Comparison of ENCODE assay signal across 1 cellular context in genomic region chr19:45670670-45671453, GRCh38.
TF ChIP-seq lines count a peak whose summit lies in the region.

No MANE protein-coding gene starts in this region.

TF ChIP-seq in K562, 482 proteins besides CTCF, POLR2A, EP300 and RAD21 (continued from another document):
- no peak for TF ChIP-seq HMBOX1 (IDR thresholded peaks at IDR 0.05)
- TF ChIP-seq CC2D1A (IDR thresholded peaks at IDR 0.05): no peak
- 0 out of 2 replicates have a peak, but pooled peaks have one; percentile 24 for TF ChIP-seq ZBTB2 (IDR thresholded peaks at IDR 0.05)
- TF ChIP-seq THAP12 (CRISPR knock-in tag; IDR thresholded peaks at IDR 0.05): 0 out of 2 replicates have a peak, but pooled peaks have one; percentile 26
- TF ChIP-seq YY1 (IDR thresholded peaks at IDR 0.05; ENCODE audit: borderline replicate concordance in 1 of 3, control insufficient read depth in 1 of 3, extremely low read depth in 1 of 3, insufficient read depth in 3 of 3, insufficient read length in 1 of 3, insufficient replicate concordance in 2 of 3, low read depth in 1 of 3, low read length in 2 of 3): no peak
- no peak for TF ChIP-seq ZNF239 (CRISPR knock-in tag; IDR thresholded peaks at IDR 0.05)
- TF ChIP-seq ZZZ3 (IDR thresholded peaks at IDR 0.05): no peak
- peak; percentile 53 for TF ChIP-seq ZFX (CRISPR knock-in tag; IDR thresholded peaks at IDR 0.05)
- TF ChIP-seq ZNF445 (CRISPR knock-in tag; IDR thresholded peaks at IDR 0.05; ENCODE audit: low read depth): no peak
- TF ChIP-seq ATF2 (CRISPR knock-in tag; IDR thresholded peaks at IDR 0.05): no peak
- TF ChIP-seq ZNF76 (CRISPR knock-in tag; IDR thresholded peaks at IDR 0.05; ENCODE audit: borderline replicate concordance): no peak
- 0 out of 2 replicates have a peak, but pooled peaks have one; percentile 44 for TF ChIP-seq FOXP1 (CRISPR knock-in tag; IDR thresholded peaks at IDR 0.05)
- TF ChIP-seq ELF1 (tag; IDR thresholded peaks at IDR 0.05): peak; percentile 80
- 0 out of 2 replicates have a peak, but pooled peaks have one; percentile 21 for TF ChIP-seq ETS1 (conservative IDR thresholded peaks at IDR 0.05; ENCODE audit: control insufficient read depth, low read depth, low read length)
- no peak for TF ChIP-seq CBFA2T2 (conservative IDR thresholded peaks at IDR 0.05)
- no peak for TF ChIP-seq TARDBP (IDR thresholded peaks at IDR 0.05)
- TF ChIP-seq ZNF639 (CRISPR knock-in tag; conservative IDR thresholded peaks at IDR 0.05 in 1 of 2, IDR thresholded peaks at IDR 0.05 in 1 of 2): no peak
- no peak for TF ChIP-seq ZNF695 (CRISPR knock-in tag; IDR thresholded peaks at IDR 0.05)
- TF ChIP-seq ZNF277 (CRISPR knock-in tag; IDR thresholded peaks at IDR 0.05; ENCODE audit: borderline replicate concordance): no peak
- peak; percentile 82 for TF ChIP-seq SP1 (CRISPR knock-in tag; IDR thresholded peaks at IDR 0.05)
- TF ChIP-seq ZBTB33 (CRISPR knock-in tag; IDR thresholded peaks at IDR 0.05): no peak
- no peak for TF ChIP-seq MTF1 (CRISPR knock-in tag; IDR thresholded peaks at IDR 0.05; ENCODE audit: borderline replicate concordance)
- 0 out of 4 replicates have a peak, but pooled peaks of 1 of the 2 experiments have one; percentile 31 for TF ChIP-seq RCOR1 (IDR thresholded peaks at IDR 0.05; ENCODE audit: borderline replicate concordance in 1 of 2, low read depth in 2 of 2, low read length in 2 of 2)
- TF ChIP-seq PHF20 (IDR thresholded peaks at IDR 0.05; ENCODE audit: partially characterized antibody): no peak
- TF ChIP-seq ZNF143 (CRISPR knock-in tag; IDR thresholded peaks at IDR 0.05): no peak
- no peak for TF ChIP-seq SRSF1 (IDR thresholded peaks at IDR 0.05; ENCODE audit: low read depth, low read length)
- no peak for TF ChIP-seq CREBBP (IDR thresholded peaks at IDR 0.05; ENCODE audit: low read depth, low read length)
- TF ChIP-seq TRIM25 (IDR thresholded peaks at IDR 0.05; ENCODE audit: borderline replicate concordance): no peak
- TF ChIP-seq KLF10 (CRISPR knock-in tag; IDR thresholded peaks at IDR 0.05): no peak
- no peak for TF ChIP-seq U2AF2 (optimal IDR thresholded peaks at IDR 0.05; ENCODE audit: low read depth, low read length)
- TF ChIP-seq ERF (CRISPR knock-in tag; IDR thresholded peaks at IDR 0.05): peak; percentile 82; the same call in 1 of the 2 replicates
- TF ChIP-seq PHF21A (IDR thresholded peaks at IDR 0.05; ENCODE audit: borderline replicate concordance, low read depth): no peak
- no peak for TF ChIP-seq HNRNPK (IDR thresholded peaks at IDR 0.05; ENCODE audit: low read depth, low read length, poor library complexity, severe bottlenecking)
- TF ChIP-seq HNRNPLL (IDR thresholded peaks at IDR 0.05; ENCODE audit: low read depth, low read length, poor library complexity, severe bottlenecking): peak; percentile 81
- TF ChIP-seq MAX (CRISPR knock-in tag; IDR thresholded peaks at IDR 0.05): peak; percentile 34; the same call in 1 of the 2 replicates
- TF ChIP-seq MYBL2 (IDR thresholded peaks at IDR 0.05; ENCODE audit: low read depth): no peak
- no peak for TF ChIP-seq MYBL2 (CRISPR knock-in tag; IDR thresholded peaks at IDR 0.05; ENCODE audit: borderline replicate concordance)
- TF ChIP-seq NR2F6 (CRISPR knock-in tag; IDR thresholded peaks at IDR 0.05): no peak
- TF ChIP-seq TSC22D4 (tag; IDR thresholded peaks at IDR 0.05): no peak
- no peak for TF ChIP-seq CHD2 (IDR thresholded peaks at IDR 0.05; ENCODE audit: low read depth, low read length)
- no peak; the same call in 1 of the 2 replicates for TF ChIP-seq GABPB1 (CRISPR knock-in tag; IDR thresholded peaks at IDR 0.05)
- TF ChIP-seq MITF (IDR thresholded peaks at IDR 0.05): no peak
- no peak for TF ChIP-seq ARID3A (IDR thresholded peaks at IDR 0.05; ENCODE audit: borderline replicate concordance, low read depth, low read length)
- TF ChIP-seq MED1 (CRISPR knock-in tag; IDR thresholded peaks at IDR 0.05; ENCODE audit: borderline replicate concordance): 0 out of 2 replicates have a peak, but pooled peaks have one; percentile 56
- 0 out of 2 replicates have a peak, but pooled peaks have one; percentile 32 for TF ChIP-seq ELF2 (CRISPR knock-in tag; IDR thresholded peaks at IDR 0.05)
TF ChIP-seq in K562: peak in this region for 42.
